In genomic region chrX:108732630-108733321, GRCh38 we compare ENCODE assay signal across 15 cellular contexts. TPM values are rescaled to one million over a fixed set of nuclear protein-coding genes. Genes with fewer than 3 reads are reported as not detected.
DNase-seq lines count a peak whose midpoint lies in the region; ATAC-seq and TF ChIP-seq lines count a peak whose summit lies in the region.
"Had no signal": no experiment of that assay in that cellular context is flagged by ENCODE, and none has a peak within 500 bp of the region (broad histone marks: within the 10 kb centered on the region; RNA-seq: fewer than 3 reads in every experiment).

No MANE protein-coding gene starts in this region.

- no peaks in the 10 kb centered on the region for H3F3A ChIP-seq in neural cell (ENCODE audit: insufficient read depth, low read length, poor library complexity, severe bottlenecking)

- no peak for ATAC-seq in HG03520 (IDR thresholded peaks at IDR 0.05; ENCODE audit: unreplicated experiment)
- ATAC-seq in GM19467 (IDR thresholded peaks at IDR 0.05; ENCODE audit: unreplicated experiment): no peak
- no peak for ATAC-seq in upper lobe of left lung (ENCODE audit: low FRiP score in 2 of 2)
- ATAC-seq: HepG2, psoas muscle had no signal

- no peak overlapping the region for H3K27ac Mint-ChIP-seq in HFFc6

- H3K4me1 Mint-ChIP-seq in HFFc6 (ENCODE audit: low read depth): no peaks in the 10 kb centered on the region

- no peaks in the 10 kb centered on the region for H3K79me2 ChIP-seq in neural cell (replicated peaks; ENCODE audit: insufficient read depth, low read length)

- no peak for TF ChIP-seq POLR2A in upper lobe of left lung (IDR thresholded peaks at IDR 0.05)

- peaks cover 16% of the 10 kb centered on the region for H3K27me3 Mint-ChIP-seq in HFFc6 (ENCODE audit: insufficient read depth)

- H2AFZ ChIP-seq in neural cell (ENCODE audit: low read depth, low read length): no peak overlapping the region

- H3K4me1 ChIP-seq in HUES64 (ENCODE audit: insufficient read depth, low read length) (peaks cover 35% of the 10 kb centered on the region), upper lobe of left lung (peaks cover 0 to 17% (median 4%) of the 10 kb centered on the region in 4 donors)
- H3K4me1 ChIP-seq: adrenal gland, colonic mucosa, psoas muscle had no signal

- no peaks in the 10 kb centered on the region for H4K20me1 ChIP-seq in neural cell (ENCODE audit: insufficient read depth)

- no peak for TF ChIP-seq CTCF in epithelial cell of esophagus (IDR thresholded peaks at IDR 0.05; ENCODE audit: insufficient read depth, low read depth, low read length, missing control alignments)
- no peak for TF ChIP-seq CTCF in neural cell (IDR thresholded peaks at IDR 0.05; ENCODE audit: poor library complexity, severe bottlenecking)
- TF ChIP-seq CTCF in HFFc6 (IDR thresholded peaks at IDR 0.05): no peak
- TF ChIP-seq CTCF in upper lobe of left lung (IDR thresholded peaks at IDR 0.05): no peak

- peak overlapping the region; percentile 10 for H3K4me2 ChIP-seq in neural cell (ENCODE audit: low read length)

- H3K9me3 ChIP-seq in HUES64 (ENCODE audit: insufficient read depth, low read depth, low read length) (no peaks in the 10 kb centered on the region), neural cell (ENCODE audit: low read length) (no peaks in the 10 kb centered on the region), upper lobe of left lung (peaks cover 0 to 10% (median 0%) of the 10 kb centered on the region in 4 donors)
- H3K9me3 ChIP-seq: adrenal gland, colonic mucosa, psoas muscle had no signal

- no peaks in the 10 kb centered on the region for H3K36me3 Mint-ChIP-seq in HFFc6 (ENCODE audit: low read depth)

- H3K27me3 ChIP-seq in HUES64 (ENCODE audit: insufficient read depth, low read length) (peaks cover 43% of the 10 kb centered on the region), neural cell (ENCODE audit: insufficient read depth, low read depth, low read length) (peaks cover 42% of the 10 kb centered on the region), upper lobe of left lung (peaks cover 0 to 29% (median 1%) of the 10 kb centered on the region in 4 donors)

- no peaks in the 10 kb centered on the region for H3K9me2 ChIP-seq in neural cell (ENCODE audit: insufficient read depth, low read length)

- TF ChIP-seq EP300 in neural cell (conservative IDR thresholded peaks at IDR 0.05; ENCODE audit: poor library complexity, severe bottlenecking) (no peak), upper lobe of left lung (IDR thresholded peaks at IDR 0.05) (no peak)

- no peak overlapping the region for H3K4me3 Mint-ChIP-seq in HFFc6

- peak overlapping the region; percentile 71 for H3K4me3 ChIP-seq in HUES64 (ENCODE audit: low read length)
- H3K4me3 ChIP-seq in epithelial cell of esophagus (ENCODE audit: low read length): no peak overlapping the region
- H3K4me3 ChIP-seq in neural cell (ENCODE audit: low read length): peak overlapping the region; percentile 65
- H3K4me3 ChIP-seq in upper lobe of left lung: no peak overlapping the region
- H3K4me3 ChIP-seq: adrenal gland, colonic mucosa, psoas muscle had no signal

- H3K36me3 ChIP-seq in HUES64 (ENCODE audit: insufficient read depth, low read length): no peaks in the 10 kb centered on the region
- H3K36me3 ChIP-seq in neural cell (ENCODE audit: insufficient read depth, low read length): no peaks in the 10 kb centered on the region
- no peaks in the 10 kb centered on the region for H3K36me3 ChIP-seq in upper lobe of left lung
- H3K36me3 ChIP-seq: adrenal gland, colonic mucosa had no signal

- 6% methylated on average over 39 of the region's 39 CpGs for WGBS in HUES64
- 0 to 28% methylated on average over 4 to 39 of the region's 39 CpGs for WGBS in upper lobe of left lung, 2 donors

- H3K9ac ChIP-seq in HUES64 (ENCODE audit: low read depth, low read length): peak overlapping the region; percentile 3; the same call in 1 of the 2 replicates
- H3K9ac ChIP-seq in neural cell (ENCODE audit: low read length): no peak overlapping the region

- no peak overlapping the region for H3K27ac ChIP-seq in HUES64 (ENCODE audit: low read depth, low read length)
- H3K27ac ChIP-seq in neural cell (ENCODE audit: low read length): no peak overlapping the region
- H3K27ac ChIP-seq in upper lobe of left lung: no peak overlapping the region
- H3K27ac ChIP-seq: adrenal gland, colonic mucosa, psoas muscle had no signal

- no peaks in the 10 kb centered on the region for H3K9me3 Mint-ChIP-seq in HFFc6

- TF ChIP-seq RAD21 in neural cell (conservative IDR thresholded peaks at IDR 0.05): no peak

- DNase-seq in ELF-1 (ENCODE audit: low read depth, low spot score) (peak; percentile 88), epithelial cell of esophagus (ENCODE audit: low read depth) (peak; percentile 3), HFFc6 (no peak), upper lobe of left lung (no peak)
- DNase-seq: activated CD4-positive, alpha-beta T cell treated with anti-CD3 and anti-CD28 coated beads, Interleukin-2, amount 50 U/mL, for 1 hour; adrenal gland; colonic mucosa; NCI-H446; psoas muscle had no signal

TF ChIP-seq in neural cell, 6 proteins besides CTCF, POLR2A, EP300 and RAD21:
- TF ChIP-seq MXI1 (conservative IDR thresholded peaks at IDR 0.05; ENCODE audit: poor library complexity, severe bottlenecking) (no peak), REST (IDR thresholded peaks at IDR 0.05; ENCODE audit: borderline replicate concordance) (no peak), EZH2 (IDR thresholded peaks at IDR 0.05; ENCODE audit: borderline replicate concordance, insufficient read depth, low read length, poor library complexity, severe bottlenecking) (no peak), POLR2AphosphoS5 (IDR thresholded peaks at IDR 0.05) (no peak), SMC3 (conservative IDR thresholded peaks at IDR 0.05; ENCODE audit: poor library complexity) (no peak), TAF1 (IDR thresholded peaks at IDR 0.05; ENCODE audit: low read depth) (no peak)

RNA-seq across cellular contexts. Expression of gene IRS4, which starts 3.6 kb away (rescaled TPM):
- polyA plus RNA-seq in HUES64 (2013, experiment 1 of 2): 3.6 TPM
- 4.1 TPM for polyA plus RNA-seq in HUES64 (2013, experiment 2 of 2)
- 2.1 and 3.8 TPM in 2 replicates for polyA plus RNA-seq in neural cell
- 10.7 and 11.2 TPM in 2 replicates for polyA minus RNA-seq in neural cell
- total RNA-seq in HFFc6 (2021; fragmentation: NEBNext Ultra II Directional; extraction: Animal tissue kit (Norgen Biotek cat#: 25700)): not detected
- 1 to 10 TPM in 1 of 6 donors, under 1 TPM in 4, not detected in 1; 0.11 to 1.0 (median 0.30) TPM for total RNA-seq in upper lobe of left lung
- total RNA-seq: adrenal gland; HepG2; psoas muscle; T-helper 1 cell treated with Interleukin-12 subunit alpha and Interleukin-12 subunit beta and Interleukin-4 antibody, amounts not matched to agents 30 ng/mL and 1 ng/mL, for 36 hours had no signal
- polyA plus RNA-seq: adrenal gland, HepG2, psoas muscle had no signal

Comparison
In these comparisons a context has a peak if more than half of its experiments do, and no peak if none do; other contexts are left out.
1. DNase-seq: peak in ELF-1 (single experiment) and epithelial cell of esophagus (single experiment); none in HFFc6 (single experiment) and upper lobe of left lung (0 of 2).
2. H3K4me3 ChIP-seq: peak in HUES64 (single experiment) and neural cell (single experiment); none in epithelial cell of esophagus (single experiment) and upper lobe of left lung (0 of 4).